13 cellular contexts compared by ENCODE assay signal in genomic region chr9:107242073-107243063, GRCh38. TPM values are rescaled to one million over a fixed set of nuclear protein-coding genes. Genes with fewer than 3 reads are reported as not detected.
A peak's percentile ranks its signal among the peaks of the same experiment; 100 is the strongest.
DNase-seq lines count a peak whose midpoint lies in the region; ATAC-seq, FAIRE-seq and TF ChIP-seq lines count a peak whose summit lies in the region.
"Had no signal": no experiment of that assay in that cellular context is flagged by ENCODE, and none has a peak within 500 bp of the region (broad histone marks: within the 10 kb centered on the region; RNA-seq: fewer than 3 reads in every experiment).

No MANE protein-coding gene starts in this region.

- H3K9me2 ChIP-seq in PC-3 (replicated peaks; ENCODE audit: low read length) = no peaks in the 10 kb centered on the region

- no peaks in the 10 kb centered on the region for H3K27me3 Mint-ChIP-seq in Calu3 (ENCODE audit: unreplicated experiment)

- H3K4me3 Mint-ChIP-seq in Calu3 (ENCODE audit: low read depth, unreplicated experiment) = no peak overlapping the region

- no peaks in the 10 kb centered on the region for H4K20me1 ChIP-seq in PC-3 (ENCODE audit: low read length)

- CTCF ChIA-PET in Calu3 (lab: Charles Lee) (no interaction called here), PC-3 (lab: Charles Lee) (no interaction called here)

- H3K27ac ChIP-seq in PC-3 (ENCODE audit: low read length) = peak overlapping the region; percentile 87
- no peak overlapping the region for H3K27ac ChIP-seq in foreskin keratinocyte
- no peak overlapping the region for H3K27ac ChIP-seq in stomach
- H3K27ac ChIP-seq: parathyroid adenoma had no signal

- no peak for TF ChIP-seq CTCF in Calu3 (IDR thresholded peaks at IDR 0.05; ENCODE audit: unreplicated experiment)
- no peak for TF ChIP-seq CTCF in PC-3 (conservative IDR thresholded peaks at IDR 0.05; ENCODE audit: low read depth, low read length)
- no peak for TF ChIP-seq CTCF in foreskin keratinocyte (conservative IDR thresholded peaks at IDR 0.05)
- no peak for TF ChIP-seq CTCF in stomach (IDR thresholded peaks at IDR 0.05)

- H3K9me3 Mint-ChIP-seq in Calu3 (ENCODE audit: low read depth, unreplicated experiment) = no peaks in the 10 kb centered on the region

- 59 to 80% (median 71%) methylated on average over 4 of the region's 4 CpGs for WGBS in stomach, 5 donors

- no TSS peak for BruUV-seq in Calu3 (replicated peaks; lab: Mats Ljungman, UMichigan)
- no TSS peak for BruUV-seq in PC-3 (replicated peaks; lab: Mats Ljungman, UMichigan)

- no peak overlapping the region for H3K9ac ChIP-seq in PC-3 (ENCODE audit: low read length)
- H3K9ac ChIP-seq: parathyroid adenoma had no signal

- H2AFZ ChIP-seq in PC-3 (ENCODE audit: low read length) = no peak overlapping the region
- H2AFZ ChIP-seq: parathyroid adenoma had no signal

- H3K27ac Mint-ChIP-seq in Calu3 (ENCODE audit: unreplicated experiment) = peak overlapping the region; percentile 13

- H3K4me3 ChIP-seq in PC-3 (ENCODE audit: low read length) (no peak overlapping the region), stomach (no peak overlapping the region)
- H3K4me3 ChIP-seq: body of pancreas, esophagus squamous epithelium had no signal

- POLR2A ChIA-PET in PC-3 (lab: Charles Lee; ENCODE audit: unreplicated experiment) = no interaction called here

- H3K36me3 Mint-ChIP-seq in Calu3 (ENCODE audit: insufficient read depth, unreplicated experiment) = peaks cover 8% of the 10 kb centered on the region

- TF ChIP-seq POLR2A in H54 (IDR thresholded peaks at IDR 0.05; ENCODE audit: low read depth, low read length) (no peak), stomach (IDR thresholded peaks at IDR 0.05) (no peak), GM12891 (IDR thresholded peaks at IDR 0.05; ENCODE audit: low read depth, low read length) (no peak)

- FAIRE-seq in H54 (lab: Jason Lieb, UNC) = peak; percentile 86
- FAIRE-seq in GM12891 (lab: Jason Lieb, UNC) = no peak

- no peak for ATAC-seq in PC-3
- ATAC-seq in foreskin keratinocyte = peak; percentile 24
- ATAC-seq: body of pancreas, left colon had no signal

- H3K9me3 ChIP-seq in PC-3 (ENCODE audit: low read length) (no peaks in the 10 kb centered on the region), stomach (no peaks in the 10 kb centered on the region)
- H3K9me3 ChIP-seq: body of pancreas, esophagus squamous epithelium had no signal

- peak overlapping the region; percentile 60 for H3K4me2 ChIP-seq in PC-3 (ENCODE audit: low read length)

- H3K4me1 Mint-ChIP-seq in Calu3 (ENCODE audit: low read depth, unreplicated experiment) = peaks cover 34% of the 10 kb centered on the region

- H3K27me3 ChIP-seq in PC-3 (ENCODE audit: low read length) (no peaks in the 10 kb centered on the region), foreskin keratinocyte (no peaks in the 10 kb centered on the region), stomach (no peaks in the 10 kb centered on the region)
- H3K27me3 ChIP-seq: body of pancreas, esophagus squamous epithelium had no signal

- H3F3A ChIP-seq in PC-3 (ENCODE audit: low read length, unreplicated experiment) = no peaks in the 10 kb centered on the region

- TF ChIP-seq EP300 in stomach (IDR thresholded peaks at IDR 0.05) = no peak

- H3K36me3 ChIP-seq in PC-3 (ENCODE audit: low read depth, low read length) (no peaks in the 10 kb centered on the region), stomach (no peaks in the 10 kb centered on the region)
- H3K36me3 ChIP-seq: esophagus squamous epithelium had no signal

- peaks cover 36% of the 10 kb centered on the region for H3K4me1 ChIP-seq in PC-3 (ENCODE audit: insufficient read depth, low read length)
- H3K4me1 ChIP-seq in foreskin keratinocyte = peaks cover 17% of the 10 kb centered on the region
- H3K4me1 ChIP-seq in stomach = no peaks in the 10 kb centered on the region
- H3K4me1 ChIP-seq: parathyroid adenoma had no signal

- no peak for DNase-seq in Calu3
- no peak for DNase-seq in H54 (ENCODE audit: insufficient read length, low spot score)
- peak; percentile 29 for DNase-seq in PC-3
- DNase-seq in foreskin keratinocyte = peak in 1 of 2 donors; percentile 36
- DNase-seq in AG08396 (ENCODE audit: low spot score) = no peak
- DNase-seq in HK-2 (ENCODE audit: unreplicated experiment) = no peak
- DNase-seq in stomach = no peak
- no peak for DNase-seq in GM12891 (ENCODE audit: insufficient read length, low spot score)
- DNase-seq: body of pancreas, esophagus squamous epithelium, left colon, NCI-H1436 treated with DMSO at 0.1 percent for 48 hours had no signal

- no peaks in the 10 kb centered on the region for H3K79me2 ChIP-seq in PC-3 (ENCODE audit: low read length)
- H3K79me2 ChIP-seq: parathyroid adenoma had no signal

- intact Hi-C loops in Calu3 (cut with micrococcal nuclease; ENCODE audit: unreplicated experiment) = loop anchor here (1.0 to 2.0 kb wide), 2 partner anchors 42 to 98 kb away; no protein-coding TSS in a partner anchor
- intact Hi-C loops in PC-3 (cut with micrococcal nuclease) = no loop called here
- intact Hi-C loops in stomach (cut with DNase I; ENCODE audit: low total_unique reads) = no loop called here

TF ChIP-seq in GM12891, 5 proteins besides CTCF, POLR2A, EP300 and RAD21:
- TF ChIP-seq PAX5 (IDR thresholded peaks at IDR 0.05; ENCODE audit: insufficient read depth, low read length, severe bottlenecking) (no peak), SPI1 (IDR thresholded peaks at IDR 0.05; ENCODE audit: low read depth, low read length) (no peak)

RNA-seq across cellular contexts. Expression of gene RAD23B, which starts 40.7 kb away (rescaled TPM):
- total RNA-seq in Calu3 (2022) = 82.3 and 97.8 TPM in 2 replicates
- 67.9 and 74.6 TPM in 2 replicates for total RNA-seq in PC-3 (2014; rRNA removed)
- 115 and 122 TPM in 2 replicates for total RNA-seq in foreskin keratinocyte
- 55.9 and 66.6 TPM in 2 replicates for polyA plus RNA-seq in foreskin keratinocyte
- total RNA-seq in stomach = 10 to 100 TPM; 19.3 to 86.8 (median 61.4) TPM
- polyA plus RNA-seq in stomach = 10 to 100 TPM; 35.1 to 50.7 (median 39.7) TPM
- 48.3 TPM for polyA plus RNA-seq in GM12891 (2012; ENCODE audit: low read depth, missing spikeins)
